In the genomic region with DNA sequence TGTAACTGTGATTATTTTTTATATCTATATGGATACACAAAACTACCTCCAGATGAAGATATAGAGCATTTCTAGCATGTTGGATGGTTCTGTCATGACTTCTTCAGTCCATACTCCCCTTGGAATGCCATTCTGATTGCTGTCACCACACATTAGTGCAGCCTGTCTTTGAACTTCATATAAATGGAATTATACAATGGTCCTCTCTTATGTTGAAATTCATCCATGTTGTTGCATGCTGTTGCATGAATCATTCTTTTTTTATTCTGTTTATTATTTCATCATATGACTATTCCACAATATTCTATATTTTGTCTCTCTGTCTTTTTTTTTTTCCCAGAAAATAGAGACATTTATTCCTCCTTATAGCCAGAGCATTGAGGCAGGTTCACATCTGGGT, we compare ENCODE assay signal across 22 cellular contexts.
"Had no signal": no experiment of that assay in that cellular context is flagged by ENCODE, and none has a peak within 500 bp of the region (broad histone marks: within the 10 kb centered on the region; RNA-seq: fewer than 3 reads in every experiment).

No MANE protein-coding gene starts in this region.

- DNase-seq: activated CD4-positive, alpha-beta T cell treated with anti-CD3 and anti-CD28 coated beads, Interleukin-2, amount 10 ng/mL, durations not matched to agents 7 days and 5 days; activated CD8-positive, alpha-beta T cell treated with anti-CD3 and anti-CD28 coated beads for 36 hours; activated gamma-delta T cell treated with Interleukin-2 at 50 U/mL for 16 hours; activated T-cell treated with anti-CD3 and anti-CD28 coated beads, Interleukin-2, amount 50 U/mL, for 1 hour; brain microvascular endothelial cell; effector memory CD4-positive, alpha-beta T cell; esophagus squamous epithelium; heart left ventricle; left ventricle myocardium superior; ovary; stimulated activated CD4-positive, alpha-beta T cell treated with anti-CD3 and anti-CD28 coated beads, Interleukin-1b, Interleukin-23, amount 100 ng/mL, for 48 hours; T-cell; tibial artery had no signal

- ATAC-seq: activated CD4-positive, CD25-positive, alpha-beta regulatory T cell treated with anti-CD3 and anti-CD28 coated beads, Interleukin-2, amount 50 U/mL, for 24 hours; activated CD8-positive, alpha-beta T cell treated with anti-CD3 and anti-CD28 coated beads for 36 hours; gastroesophageal sphincter; heart left ventricle; left ventricle myocardium superior; natural killer cell treated with Interleukin-12 subunit alpha and Interleukin-12 subunit beta and Interleukin-15 and Interleukin-18, amount 100 ng/mL, for 72 hours; T-cell had no signal

- H3K4me1 ChIP-seq: ascending aorta, prostate gland had no signal

- H3K27ac ChIP-seq: ascending aorta, brain microvascular endothelial cell, esophagus squamous epithelium, gastroesophageal sphincter, heart left ventricle, ovary, prostate gland, right atrium auricular region, tibial artery, VCaP had no signal

- H3K36me3 ChIP-seq: ascending aorta, brain microvascular endothelial cell, esophagus squamous epithelium, gastroesophageal sphincter, heart left ventricle, ovary, prostate gland, right atrium auricular region, tibial artery had no signal

- H3K27me3 ChIP-seq: ascending aorta, brain microvascular endothelial cell, esophagus squamous epithelium, gastroesophageal sphincter, heart left ventricle, ovary, right atrium auricular region, tibial artery had no signal

- FAIRE-seq: colon, islet of Langerhans had no signal

- H3K4me3 ChIP-seq: ascending aorta, esophagus squamous epithelium, gastroesophageal sphincter, heart left ventricle, ovary, prostate gland, right atrium auricular region, tibial artery had no signal

- H3K9me3 ChIP-seq: ascending aorta, esophagus squamous epithelium, gastroesophageal sphincter, heart left ventricle, ovary, prostate gland, right atrium auricular region, tibial artery had no signal
